25 cellular contexts compared by ENCODE assay signal in genomic region chr22:49317369-49317768, GRCh38.
DNase-seq lines count a peak whose midpoint lies in the region; ATAC-seq and TF ChIP-seq lines count a peak whose summit lies in the region.
"Had no signal": no experiment of that assay in that cellular context is flagged by ENCODE, and none has a peak within 500 bp of the region (broad histone marks: within the 10 kb centered on the region; RNA-seq: fewer than 3 reads in every experiment).

No MANE protein-coding gene starts in this region.

- TF ChIP-seq RAD21 in SK-N-SH (IDR thresholded peaks at IDR 0.05; ENCODE audit: low read length): peak; percentile 30; the same call in 1 of the 2 replicates

- H3K9me3 Mint-ChIP-seq in endothelial cell (ENCODE audit: unreplicated experiment): no peaks in the 10 kb centered on the region
- no peaks in the 10 kb centered on the region for H3K9me3 Mint-ChIP-seq in CD8-positive, alpha-beta memory T cell
- H3K9me3 Mint-ChIP-seq: memory B cell had no signal

- H3K4me3 ChIP-seq in SK-N-SH (ENCODE audit: low read depth in 2 of 2, low read length in 1 of 2): no peak overlapping the region
- H3K4me3 ChIP-seq in NB4 (ENCODE audit: low read depth, low read length): no peak overlapping the region
- H3K4me3 ChIP-seq in CD8-positive, alpha-beta memory T cell (ENCODE audit: low read length): no peak overlapping the region
- H3K4me3 ChIP-seq: BLaER1, esophagus squamous epithelium, SK-N-MC, thoracic aorta, vagina had no signal

- H3K36me3 ChIP-seq in SK-N-SH (replicated peaks in 1 of 2; ENCODE audit: control insufficient read depth in 1 of 2, insufficient read depth in 2 of 2, low read length in 1 of 2): no peaks in the 10 kb centered on the region
- no peaks in the 10 kb centered on the region for H3K36me3 ChIP-seq in CD8-positive, alpha-beta memory T cell (ENCODE audit: insufficient read depth, low read length)
- H3K36me3 ChIP-seq: BLaER1, esophagus squamous epithelium, thoracic aorta, vagina had no signal

- H3F3A ChIP-seq in SK-N-SH (replicated peaks; ENCODE audit: insufficient read depth): no peaks in the 10 kb centered on the region

- no peak for TF ChIP-seq EP300 in SK-N-SH (IDR thresholded peaks at IDR 0.05; ENCODE audit: borderline replicate concordance in 1 of 2, low read depth in 1 of 2, low read length in 1 of 2)

- no peak overlapping the region for H3K4me3 Mint-ChIP-seq in endothelial cell (ENCODE audit: unreplicated experiment)
- no peak overlapping the region for H3K4me3 Mint-ChIP-seq in CD8-positive, alpha-beta memory T cell
- H3K4me3 Mint-ChIP-seq: activated naive CD8-positive, alpha-beta T cell; memory B cell had no signal

- H3K27ac ChIP-seq in SK-N-SH (ENCODE audit: low read depth in 2 of 2, low read length in 1 of 2): no peak overlapping the region
- H3K27ac ChIP-seq in CD8-positive, alpha-beta memory T cell (ENCODE audit: low read depth, low read length): no peak overlapping the region
- H3K27ac ChIP-seq: BLaER1, esophagus squamous epithelium, HL-60, SK-N-MC, thoracic aorta, vagina had no signal

- no peaks in the 10 kb centered on the region for H3K79me2 ChIP-seq in SK-N-SH (ENCODE audit: insufficient read depth)

- H3K27me3 ChIP-seq in SK-N-SH (ENCODE audit: insufficient read depth): 0 out of 2 replicates have a peak, but pooled peaks cover 6% of the 10 kb centered on the region
- H3K27me3 ChIP-seq in CD8-positive, alpha-beta memory T cell (ENCODE audit: insufficient read depth, low read length, poor library complexity, severe bottlenecking): no peaks in the 10 kb centered on the region
- H3K27me3 ChIP-seq: BLaER1, vagina had no signal

- WGBS in SK-N-SH (ENCODE audit: low lambda C conversion rate): 3% methylated on average over 5 of the region's 5 CpGs

- H3K4me1 ChIP-seq in SK-N-SH (ENCODE audit: control insufficient read depth in 1 of 2, insufficient read depth in 2 of 2, low read depth in 1 of 2, low read length in 1 of 2): peaks cover 0 to 3% of the 10 kb centered on the region in 2 experiments; a peak in 1 of 4 replicates
- no peaks in the 10 kb centered on the region for H3K4me1 ChIP-seq in CD8-positive, alpha-beta memory T cell (ENCODE audit: insufficient read depth, low read length)
- H3K4me1 ChIP-seq: BLaER1, esophagus squamous epithelium, vagina had no signal

- TF ChIP-seq POLR2A in NB4 (IDR thresholded peaks at IDR 0.05; ENCODE audit: extremely low read depth, insufficient read length): no peak

- CTCF ChIA-PET in SK-N-SH (lab: Yijun Ruan, JAX): interaction anchor here (1.0 to 1.9 kb wide), 5 partner anchors 13 to 409 kb away, joined by 3 to 10 read pairs (median 4); no protein-coding TSS in a partner anchor
- CTCF ChIA-PET in CD8-positive, alpha-beta memory T cell (lab: Charles Lee): no interaction called here

- no peak for ATAC-seq in SK-N-SH treated with all-trans-retinoic acid at 6 μM for 48 hours
- ATAC-seq in HG03139 (IDR thresholded peaks at IDR 0.05; ENCODE audit: unreplicated experiment): no peak
- ATAC-seq: stimulated activated naive CD8-positive, alpha-beta T cell treated with anti-CD3 and anti-CD28 coated beads, Interleukin-15, Interleukin-2, amounts not matched to agents 100 U/mL and 50 U/mL, for 24 hours had no signal

- DNase-seq in SK-N-SH (no peak), NB4 (ENCODE audit: low read depth) (no peak), endothelial cell (ENCODE audit: low spot score) (no peak), islet precursor cell (no peak), iPS-NIHi11 (ENCODE audit: low spot score) (no peak)
- no peak for DNase-seq in CD8-positive, alpha-beta memory T cell
- DNase-seq: ACHN; activated CD4-positive, alpha-beta T cell treated with anti-CD3 and anti-CD28 coated beads for 1 hour; activated T-cell treated with anti-CD3 and anti-CD28 coated beads for 4 hours; esophagus squamous epithelium; NCI-H1105; NCI-H187 treated with DMSO at 0.1 percent for 48 hours; NCI-H2227 treated with DMSO at 0.1 percent for 48 hours; NCI-H526 treated with DMSO at 0.1 percent for 48 hours; stimulated activated naive CD8-positive, alpha-beta T cell treated with anti-CD3 and anti-CD28 coated beads, Interleukin-15, Interleukin-2, amounts not matched to agents 100 U/mL and 50 U/mL, for 24 hours; T-helper 2 cell had no signal

- H3K9ac ChIP-seq in SK-N-SH: no peak overlapping the region
- H3K9ac ChIP-seq: BLaER1 had no signal

- no peaks in the 10 kb centered on the region for H4K20me1 ChIP-seq in SK-N-SH (ENCODE audit: insufficient read depth)
- H4K20me1 ChIP-seq: BLaER1 had no signal

- POLR2A ChIA-PET in SK-N-SH (lab: Yijun Ruan, JAX): no interaction called here
- POLR2A ChIA-PET in CD8-positive, alpha-beta memory T cell (lab: Charles Lee): no interaction called here

- no peak overlapping the region for H2AFZ ChIP-seq in SK-N-SH (ENCODE audit: low read depth)

- H3K9me3 ChIP-seq in SK-N-SH: no peaks in the 10 kb centered on the region
- H3K9me3 ChIP-seq in CD8-positive, alpha-beta memory T cell (ENCODE audit: low read length): no peaks in the 10 kb centered on the region
- H3K9me3 ChIP-seq: BLaER1, esophagus squamous epithelium, thoracic aorta, vagina had no signal

- no peaks in the 10 kb centered on the region for H3K36me3 Mint-ChIP-seq in endothelial cell (ENCODE audit: low read depth, unreplicated experiment)
- H3K36me3 Mint-ChIP-seq in CD8-positive, alpha-beta memory T cell: no peaks in the 10 kb centered on the region
- H3K36me3 Mint-ChIP-seq: activated naive CD8-positive, alpha-beta T cell; memory B cell had no signal

- H3K4me2 ChIP-seq in SK-N-SH: no peak overlapping the region
- H3K4me2 ChIP-seq: BLaER1 had no signal

- no peaks in the 10 kb centered on the region for H3K4me1 Mint-ChIP-seq in endothelial cell (ENCODE audit: unreplicated experiment)
- no peaks in the 10 kb centered on the region for H3K4me1 Mint-ChIP-seq in CD8-positive, alpha-beta memory T cell

- no peaks in the 10 kb centered on the region for H3K27me3 Mint-ChIP-seq in endothelial cell (ENCODE audit: unreplicated experiment)
- peaks cover 7 to 21% of the 10 kb centered on the region in 2 donors for H3K27me3 Mint-ChIP-seq in CD8-positive, alpha-beta memory T cell

- peak; percentile 35 for TF ChIP-seq CTCF in SK-N-SH (IDR thresholded peaks at IDR 0.05)
- TF ChIP-seq CTCF in NB4 (IDR thresholded peaks at IDR 0.05; ENCODE audit: low read depth, low read length): peak; percentile 16
- TF ChIP-seq CTCF in endothelial cell (IDR thresholded peaks at IDR 0.05; ENCODE audit: unreplicated experiment): peak; percentile 39

- H3K27ac Mint-ChIP-seq in endothelial cell (ENCODE audit: unreplicated experiment): no peak overlapping the region
- no peak overlapping the region for H3K27ac Mint-ChIP-seq in CD8-positive, alpha-beta memory T cell
- H3K27ac Mint-ChIP-seq: activated naive CD8-positive, alpha-beta T cell; memory B cell had no signal

- no peaks in the 10 kb centered on the region for H3K9me2 ChIP-seq in SK-N-SH

TF ChIP-seq in SK-N-SH, 30 proteins besides CTCF, POLR2A, EP300 and RAD21 (continues in another document):
- no peak for TF ChIP-seq YY1 (IDR thresholded peaks at IDR 0.05; ENCODE audit: low read depth)
- no peak for TF ChIP-seq FOXM1 (IDR thresholded peaks at IDR 0.05; ENCODE audit: low read depth)

TF ChIP-seq in SK-N-SH treated with all-trans-retinoic acid at 6 μM for 48 hours, 23 proteins besides CTCF, POLR2A, EP300 and RAD21:
- TF ChIP-seq ISL1 (CRISPR knock-in tag; IDR thresholded peaks at IDR 0.05) (no peak), ESRRG (CRISPR knock-in tag; IDR thresholded peaks at IDR 0.05) (no peak), BACH2 (CRISPR knock-in tag; IDR thresholded peaks at IDR 0.05; ENCODE audit: borderline replicate concordance) (no peak), CREB5 (CRISPR knock-in tag; IDR thresholded peaks at IDR 0.05; ENCODE audit: low read depth) (no peak), ZNF8 (CRISPR knock-in tag; IDR thresholded peaks at IDR 0.05) (no peak), TCF4 (CRISPR knock-in tag; IDR thresholded peaks at IDR 0.05; ENCODE audit: borderline replicate concordance) (no peak), TOX (CRISPR knock-in tag; IDR thresholded peaks at IDR 0.05; ENCODE audit: borderline replicate concordance) (no peak), RARB (CRISPR knock-in tag; IDR thresholded peaks at IDR 0.05) (no peak), CSDC2 (CRISPR knock-in tag; IDR thresholded peaks at IDR 0.05) (no peak), ZNF70 (CRISPR knock-in tag; IDR thresholded peaks at IDR 0.05) (no peak), GLIS3 (CRISPR knock-in tag; IDR thresholded peaks at IDR 0.05) (no peak), PPARA (CRISPR knock-in tag; IDR thresholded peaks at IDR 0.05; ENCODE audit: borderline replicate concordance) (no peak), CSRNP3 (CRISPR knock-in tag; IDR thresholded peaks at IDR 0.05) (no peak)
